Comparison of ENCODE assay signal across 1 cellular context in genomic region chr18:32157580-32157979, GRCh38.
TF ChIP-seq lines count a peak whose summit lies in the region.

No MANE protein-coding gene starts in this region.

TF ChIP-seq in GM12878, 131 proteins besides CTCF, POLR2A, EP300 and RAD21 (continued from another document):
- no peak for TF ChIP-seq BCLAF1 (IDR thresholded peaks at IDR 0.05)
- TF ChIP-seq HSF1 (IDR thresholded peaks at IDR 0.05; ENCODE audit: low read depth, low read length), result no peak
- no peak for TF ChIP-seq RELB (IDR thresholded peaks at IDR 0.05; ENCODE audit: low read depth)
- TF ChIP-seq CREB1 (IDR thresholded peaks at IDR 0.05; ENCODE audit: low read depth), result no peak
- no peak for TF ChIP-seq RCOR1 (conservative IDR thresholded peaks at IDR 0.05; ENCODE audit: low read depth, low read length)
- TF ChIP-seq PBX3 (IDR thresholded peaks at IDR 0.05; ENCODE audit: insufficient replicate concordance, low read depth, low read length), result no peak
- TF ChIP-seq E2F4 (IDR thresholded peaks at IDR 0.05; ENCODE audit: low read depth, low read length), result no peak
- no peak for TF ChIP-seq CHD1 (IDR thresholded peaks at IDR 0.05; ENCODE audit: low read depth, low read length)
- TF ChIP-seq HCFC1 (IDR thresholded peaks at IDR 0.05; ENCODE audit: low read length), result no peak
- TF ChIP-seq ZNF622 (IDR thresholded peaks at IDR 0.05), result no peak
- TF ChIP-seq ATF2 (IDR thresholded peaks at IDR 0.05; ENCODE audit: low read length), result no peak
- TF ChIP-seq RUNX3 (IDR thresholded peaks at IDR 0.05; ENCODE audit: low read length), result no peak
- no peak for TF ChIP-seq RAD51 (IDR thresholded peaks at IDR 0.05)
- no peak for TF ChIP-seq JUND (IDR thresholded peaks at IDR 0.05; ENCODE audit: low read depth, low read length)
TF ChIP-seq in GM12878: peak in this region for 0.
